16 cellular contexts compared by ENCODE assay signal in the genomic region with DNA sequence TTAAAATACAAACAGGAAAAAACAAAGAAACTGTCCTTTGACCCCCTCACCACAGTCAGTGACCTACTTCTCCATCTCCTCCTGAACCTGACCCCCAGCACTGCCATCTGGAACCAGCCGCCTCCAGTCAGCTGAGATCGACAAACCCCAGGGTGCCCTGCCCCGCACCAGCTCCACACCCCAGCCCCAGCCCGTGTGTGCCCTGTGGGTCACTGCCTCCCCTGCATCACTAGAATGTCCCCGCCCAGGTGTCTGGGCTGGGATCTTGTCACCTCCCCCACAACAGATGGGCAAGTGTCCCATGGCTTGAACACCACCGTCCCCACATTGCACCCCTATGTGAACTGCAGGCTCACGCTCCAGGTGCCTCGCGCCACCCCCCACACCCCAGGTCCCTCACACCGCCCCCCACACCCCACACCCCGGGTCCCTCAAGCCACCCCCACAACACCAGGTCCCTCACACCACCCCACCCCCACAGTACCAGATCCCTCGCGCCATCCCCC. TPM values are rescaled to one million over a fixed set of nuclear protein-coding genes. Genes with fewer than 3 reads are reported as not detected.
DNase-seq lines count a peak whose midpoint lies in the region; ATAC-seq, FAIRE-seq and TF ChIP-seq lines count a peak whose summit lies in the region.
"Had no signal": no experiment of that assay in that cellular context is flagged by ENCODE, and none has a peak within 500 bp of the region (broad histone marks: within the 10 kb centered on the region; RNA-seq: fewer than 3 reads in every experiment).

No MANE protein-coding gene starts in this region.

- TF ChIP-seq CTCF in left ventricle myocardium inferior (IDR thresholded peaks at IDR 0.05; ENCODE audit: borderline replicate concordance) (no peak), kidney (IDR thresholded peaks at IDR 0.05; ENCODE audit: borderline replicate concordance, extremely low read depth, insufficient read depth) (no peak), testis (IDR thresholded peaks at IDR 0.05) (no peak)

- FAIRE-seq in kidney (lab: Jason Lieb, UNC): no peak

- H3K4me1 ChIP-seq in left ventricle myocardium inferior (peaks cover 30% of the 10 kb centered on the region), kidney (ENCODE audit: control insufficient read depth in 1 of 2, insufficient read depth in 1 of 2, low read depth in 1 of 2, low read length in 2 of 2) (no peaks in the 10 kb centered on the region), testis (no peaks in the 10 kb centered on the region)

- H3K36me3 Mint-ChIP-seq in T-helper 17 cell (ENCODE audit: low read depth): peaks cover 2% of the 10 kb centered on the region

- peaks cover 47% of the 10 kb centered on the region for H3K4me1 Mint-ChIP-seq in T-helper 17 cell

- no peaks in the 10 kb centered on the region for H3K36me3 ChIP-seq in left ventricle myocardium inferior
- no peaks in the 10 kb centered on the region for H3K36me3 ChIP-seq in kidney (ENCODE audit: control insufficient read depth in 1 of 2, insufficient read depth in 2 of 2, low read length in 2 of 2)
- no peaks in the 10 kb centered on the region for H3K36me3 ChIP-seq in testis (ENCODE audit: low read depth, missing control alignments)

- H3K27me3 ChIP-seq in left ventricle myocardium inferior (ENCODE audit: low read depth): no peaks in the 10 kb centered on the region
- H3K27me3 ChIP-seq in testis: no peaks in the 10 kb centered on the region

- H3K27ac ChIP-seq in left ventricle myocardium inferior (replicated peaks) (no peak overlapping the region), kidney (ENCODE audit: low read depth in 2 of 2, low read length in 2 of 2) (no peak overlapping the region), testis (no peak overlapping the region)
- H3K27ac ChIP-seq: HL-60 had no signal

- no peaks in the 10 kb centered on the region for H3K27me3 Mint-ChIP-seq in T-helper 17 cell

- H3K27ac Mint-ChIP-seq in T-helper 17 cell: peak overlapping the region; percentile 29

- H3K9me3 ChIP-seq in left ventricle myocardium inferior (replicated peaks) (no peaks in the 10 kb centered on the region), T-helper 17 cell (ENCODE audit: control insufficient read depth, low read length, poor library complexity, severe bottlenecking) (no peaks in the 10 kb centered on the region), kidney (ENCODE audit: control insufficient read depth in 1 of 2, low read length in 2 of 2) (no peaks in the 10 kb centered on the region), testis (no peaks in the 10 kb centered on the region)

- no peak for TF ChIP-seq POLR2A in testis (IDR thresholded peaks at IDR 0.05)

- intact Hi-C loops in cardiac septum (cut with DNase I) (no loop called here), left ventricle myocardium inferior (cut with micrococcal nuclease) (no loop called here), kidney (cut with DNase I) (no loop called here), testis (cut with DNase I; ENCODE audit: low total_unique reads) (no loop called here)

- DNase-seq in cardiac septum (ENCODE audit: low spot score) (peak; percentile 20), left ventricle myocardium inferior (no peak), T-helper 17 cell (no peak), kidney (peak; percentile 44), testis (peak; percentile 9), GF-D8 (lab: John Stamatoyannopoulos, UW) (no peak), GM03348 (ENCODE audit: low spot score) (no peak)
- DNase-seq: COR-L47, DMS153, NCI-H1930, NCI-H748 treated with DMSO at 0.1 percent for 48 hours, OCI-M1 had no signal

- H3K4me3 ChIP-seq in left ventricle myocardium inferior: no peak overlapping the region
- H3K4me3 ChIP-seq in kidney (ENCODE audit: low read length in 2 of 2): no peak overlapping the region
- H3K4me3 ChIP-seq in testis: no peak overlapping the region

- no peak overlapping the region for H3K4me3 Mint-ChIP-seq in T-helper 17 cell
- H3K4me3 Mint-ChIP-seq: CD14-positive monocyte had no signal

- no peak overlapping the region for H3K9ac ChIP-seq in kidney (ENCODE audit: low read length in 2 of 2)

- 84 to 91% methylated on average over 13 of the region's 13 CpGs for WGBS in testis, 2 donors

- ATAC-seq in T-helper 17 cell (no peak), GM18498 (IDR thresholded peaks at IDR 0.05; ENCODE audit: unreplicated experiment) (no peak)
- ATAC-seq: HCT116 had no signal

RNA-seq across cellular contexts. Expression of a gene that starts 13.3 kb away (rescaled TPM):
- total RNA-seq in cardiac septum: 13.6 TPM
- 11.8 TPM for total RNA-seq in left ventricle myocardium inferior
- total RNA-seq in T-helper 17 cell: 10 to 100 TPM; 17.8 to 19.5 TPM
- 18.4 TPM for total RNA-seq in kidney
- 3.7 TPM for polyA plus RNA-seq in kidney (ENCODE audit: insufficient read depth, low read depth, low replicate concordance)
- 100 to 1,000 TPM; 107 to 111 TPM for total RNA-seq in testis
- 30.7 TPM for polyA plus RNA-seq in testis (ENCODE audit: insufficient read depth, low read depth, low replicate concordance)

Comparison
In these comparisons a context has a peak if more than half of its experiments do, and no peak if none do; other contexts are left out.
1. DNase-seq: peak in cardiac septum (single experiment), kidney (single experiment) and testis (single experiment); none in left ventricle myocardium inferior (single experiment), T-helper 17 cell (0 of 3), GF-D8 (single experiment) and GM03348 (single experiment).